In genomic region chr13:114257014-114257413, GRCh38 we compare ENCODE assay signal across 1 cellular context.
TF ChIP-seq lines count a peak whose summit lies in the region.

No MANE protein-coding gene starts in this region.

TF ChIP-seq in WTC11, 78 proteins besides CTCF, POLR2A, EP300 and RAD21 (continued from another document):
- TF ChIP-seq, protein P1, sequence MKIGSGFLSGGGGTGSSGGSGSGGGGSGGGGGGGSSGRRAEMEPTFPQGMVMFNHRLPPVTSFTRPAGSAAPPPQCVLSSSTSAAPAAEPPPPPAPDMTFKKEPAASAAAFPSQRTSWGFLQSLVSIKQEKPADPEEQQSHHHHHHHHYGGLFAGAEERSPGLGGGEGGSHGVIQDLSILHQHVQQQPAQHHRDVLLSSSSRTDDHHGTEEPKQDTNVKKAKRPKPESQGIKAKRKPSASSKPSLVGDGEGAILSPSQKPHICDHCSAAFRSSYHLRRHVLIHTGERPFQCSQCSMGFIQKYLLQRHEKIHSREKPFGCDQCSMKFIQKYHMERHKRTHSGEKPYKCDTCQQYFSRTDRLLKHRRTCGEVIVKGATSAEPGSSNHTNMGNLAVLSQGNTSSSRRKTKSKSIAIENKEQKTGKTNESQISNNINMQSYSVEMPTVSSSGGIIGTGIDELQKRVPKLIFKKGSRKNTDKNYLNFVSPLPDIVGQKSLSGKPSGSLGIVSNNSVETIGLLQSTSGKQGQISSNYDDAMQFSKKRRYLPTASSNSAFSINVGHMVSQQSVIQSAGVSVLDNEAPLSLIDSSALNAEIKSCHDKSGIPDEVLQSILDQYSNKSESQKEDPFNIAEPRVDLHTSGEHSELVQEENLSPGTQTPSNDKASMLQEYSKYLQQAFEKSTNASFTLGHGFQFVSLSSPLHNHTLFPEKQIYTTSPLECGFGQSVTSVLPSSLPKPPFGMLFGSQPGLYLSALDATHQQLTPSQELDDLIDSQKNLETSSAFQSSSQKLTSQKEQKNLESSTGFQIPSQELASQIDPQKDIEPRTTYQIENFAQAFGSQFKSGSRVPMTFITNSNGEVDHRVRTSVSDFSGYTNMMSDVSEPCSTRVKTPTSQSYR (CRISPR knock-in tag; IDR thresholded peaks at IDR 0.05): no peak
- TF ChIP-seq RELA (CRISPR knock-in tag; IDR thresholded peaks at IDR 0.05; ENCODE audit: borderline replicate concordance) (no peak), TEAD4 (CRISPR knock-in tag; IDR thresholded peaks at IDR 0.05) (no peak), ZNF396 (CRISPR knock-in tag; IDR thresholded peaks at IDR 0.05; ENCODE audit: borderline replicate concordance) (no peak), JAZF1 (CRISPR knock-in tag; IDR thresholded peaks at IDR 0.05) (no peak), ZBTB21 (CRISPR knock-in tag; IDR thresholded peaks at IDR 0.05; ENCODE audit: borderline replicate concordance) (no peak), MYBL2 (CRISPR knock-in tag; IDR thresholded peaks at IDR 0.05) (no peak), CREM (CRISPR knock-in tag; IDR thresholded peaks at IDR 0.05) (no peak), ZNF317 (CRISPR knock-in tag; IDR thresholded peaks at IDR 0.05; ENCODE audit: borderline replicate concordance, low read depth) (no peak), NR1H2 (CRISPR knock-in tag; IDR thresholded peaks at IDR 0.05) (no peak), TP53 (CRISPR knock-in tag; IDR thresholded peaks at IDR 0.05) (no peak), FOXJ3 (CRISPR knock-in tag; IDR thresholded peaks at IDR 0.05; ENCODE audit: borderline replicate concordance) (no peak), ATF2 (CRISPR knock-in tag; IDR thresholded peaks at IDR 0.05; ENCODE audit: borderline replicate concordance, low read depth) (no peak), PRRX2 (CRISPR knock-in tag; IDR thresholded peaks at IDR 0.05) (no peak)
- TF ChIP-seq, protein P2, sequence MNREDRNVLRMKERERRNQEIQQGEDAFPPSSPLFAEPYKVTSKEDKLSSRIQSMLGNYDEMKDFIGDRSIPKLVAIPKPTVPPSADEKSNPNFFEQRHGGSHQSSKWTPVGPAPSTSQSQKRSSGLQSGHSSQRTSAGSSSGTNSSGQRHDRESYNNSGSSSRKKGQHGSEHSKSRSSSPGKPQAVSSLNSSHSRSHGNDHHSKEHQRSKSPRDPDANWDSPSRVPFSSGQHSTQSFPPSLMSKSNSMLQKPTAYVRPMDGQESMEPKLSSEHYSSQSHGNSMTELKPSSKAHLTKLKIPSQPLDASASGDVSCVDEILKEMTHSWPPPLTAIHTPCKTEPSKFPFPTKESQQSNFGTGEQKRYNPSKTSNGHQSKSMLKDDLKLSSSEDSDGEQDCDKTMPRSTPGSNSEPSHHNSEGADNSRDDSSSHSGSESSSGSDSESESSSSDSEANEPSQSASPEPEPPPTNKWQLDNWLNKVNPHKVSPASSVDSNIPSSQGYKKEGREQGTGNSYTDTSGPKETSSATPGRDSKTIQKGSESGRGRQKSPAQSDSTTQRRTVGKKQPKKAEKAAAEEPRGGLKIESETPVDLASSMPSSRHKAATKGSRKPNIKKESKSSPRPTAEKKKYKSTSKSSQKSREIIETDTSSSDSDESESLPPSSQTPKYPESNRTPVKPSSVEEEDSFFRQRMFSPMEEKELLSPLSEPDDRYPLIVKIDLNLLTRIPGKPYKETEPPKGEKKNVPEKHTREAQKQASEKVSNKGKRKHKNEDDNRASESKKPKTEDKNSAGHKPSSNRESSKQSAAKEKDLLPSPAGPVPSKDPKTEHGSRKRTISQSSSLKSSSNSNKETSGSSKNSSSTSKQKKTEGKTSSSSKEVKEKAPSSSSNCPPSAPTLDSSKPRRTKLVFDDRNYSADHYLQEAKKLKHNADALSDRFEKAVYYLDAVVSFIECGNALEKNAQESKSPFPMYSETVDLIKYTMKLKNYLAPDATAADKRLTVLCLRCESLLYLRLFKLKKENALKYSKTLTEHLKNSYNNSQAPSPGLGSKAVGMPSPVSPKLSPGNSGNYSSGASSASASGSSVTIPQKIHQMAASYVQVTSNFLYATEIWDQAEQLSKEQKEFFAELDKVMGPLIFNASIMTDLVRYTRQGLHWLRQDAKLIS (CRISPR knock-in tag; IDR thresholded peaks at IDR 0.05; ENCODE audit: borderline replicate concordance): no peak
